In genomic region chr6:106213660-106214276, GRCh38 we compare ENCODE assay signal across 27 cellular contexts.
"Had no signal": no experiment of that assay in that cellular context is flagged by ENCODE, and none has a peak within 500 bp of the region (broad histone marks: within the 10 kb centered on the region; RNA-seq: fewer than 3 reads in every experiment).

No MANE protein-coding gene starts in this region.

- H3K9me3 ChIP-seq: esophagus squamous epithelium, left lung, ovary, right lobe of liver, suprapubic skin, tibial artery, upper lobe of right lung had no signal

- ATAC-seq: activated CD4-positive, CD25-positive, alpha-beta regulatory T cell treated with anti-CD3 and anti-CD28 coated beads, Interleukin-2, amount 50 U/mL, for 24 hours; left lung; right lobe of liver; upper lobe of right lung had no signal

- H3K27me3 ChIP-seq: esophagus squamous epithelium, left lung, ovary, right lobe of liver, suprapubic skin, tibial artery, upper lobe of right lung had no signal

- H3K4me3 ChIP-seq: esophagus squamous epithelium, left lung, lung, ovary, right lobe of liver, suprapubic skin, tibial artery, upper lobe of right lung had no signal

- DNase-seq: activated CD4-positive, alpha-beta memory T cell treated with anti-CD3 and anti-CD28 coated beads, Interleukin-2, amount 10 ng/mL, durations not matched to agents 7 days and 5 days; activated CD4-positive, alpha-beta T cell treated with anti-CD3 and anti-CD28 coated beads, Interleukin-2, amount 10 ng/mL, durations not matched to agents 24 days and 14 days; activated CD8-positive, alpha-beta memory T cell treated with anti-CD3 and anti-CD28 coated beads, Interleukin-2, amount 50 U/mL, for 48 hours; activated T-cell treated with anti-CD3 and anti-CD28 coated beads, Interleukin-2, amount 50 U/mL, for 24 hours; anterior cingulate cortex; caudate nucleus; endodermal cell; esophagus squamous epithelium; kidney glomerular epithelial cell; left lung; mesendoderm; ovary; right lobe of liver; small intestine; stimulated activated CD4-positive, alpha-beta T cell treated with anti-CD3 and anti-CD28 coated beads, Interleukin-1b, Interleukin-23, amount 100 ng/mL, for 48 hours; stimulated activated naive CD4-positive, alpha-beta T cell; T1000; tibial artery; upper lobe of right lung; WERI-Rb-1 had no signal

- H3K27me3 Mint-ChIP-seq: activated CD4-positive, alpha-beta memory T cell treated with anti-CD3 and anti-CD28 coated beads, Interleukin-2, amount 10 ng/mL, durations not matched to agents 7 days and 5 days; activated CD4-positive, alpha-beta T cell treated with anti-CD3 and anti-CD28 coated beads, Interleukin-2, amount 10 ng/mL, durations not matched to agents 24 days and 14 days; activated naive CD8-positive, alpha-beta T cell; activated T-cell treated with anti-CD3 and anti-CD28 coated beads, Interleukin-2, amount 50 U/mL, for 24 hours; progenitor cell of endocrine pancreas had no signal

- H3K4me1 ChIP-seq: esophagus squamous epithelium, right lobe of liver, suprapubic skin, tibial artery, upper lobe of right lung had no signal

- H3K9me3 Mint-ChIP-seq: activated CD4-positive, alpha-beta memory T cell treated with anti-CD3 and anti-CD28 coated beads, Interleukin-2, amount 10 ng/mL, durations not matched to agents 7 days and 5 days; activated CD4-positive, alpha-beta T cell treated with anti-CD3 and anti-CD28 coated beads, Interleukin-2, amount 10 ng/mL, durations not matched to agents 24 days and 14 days; activated T-cell treated with anti-CD3 and anti-CD28 coated beads, Interleukin-2, amount 50 U/mL, for 24 hours; nephron; T-helper 1 cell treated with Interleukin-12 subunit alpha and Interleukin-12 subunit beta and Interleukin-4 antibody, amounts not matched to agents 30 μg/mL and 1 μg/mL, for 36 hours had no signal

- H3K27ac ChIP-seq: esophagus squamous epithelium, left lung, ovary, right lobe of liver, suprapubic skin, tibial artery, upper lobe of right lung, WERI-Rb-1 had no signal

- H3K27ac Mint-ChIP-seq: activated CD4-positive, alpha-beta memory T cell treated with anti-CD3 and anti-CD28 coated beads, Interleukin-2, amount 10 ng/mL, durations not matched to agents 7 days and 5 days; activated CD4-positive, alpha-beta T cell treated with anti-CD3 and anti-CD28 coated beads, Interleukin-2, amount 10 ng/mL, durations not matched to agents 24 days and 14 days; activated naive CD8-positive, alpha-beta T cell; activated T-cell treated with anti-CD3 and anti-CD28 coated beads, Interleukin-2, amount 50 U/mL, for 24 hours; endodermal cell; nephron; progenitor cell of endocrine pancreas; T-helper 1 cell treated with Interleukin-12 subunit alpha and Interleukin-12 subunit beta and Interleukin-4 antibody, amounts not matched to agents 30 μg/mL and 1 μg/mL, for 36 hours had no signal

- H3K4me3 Mint-ChIP-seq: activated CD4-positive, alpha-beta memory T cell treated with anti-CD3 and anti-CD28 coated beads, Interleukin-2, amount 10 ng/mL, durations not matched to agents 7 days and 5 days; activated CD4-positive, alpha-beta T cell treated with anti-CD3 and anti-CD28 coated beads, Interleukin-2, amount 10 ng/mL, durations not matched to agents 24 days and 14 days; activated naive CD8-positive, alpha-beta T cell; activated T-cell treated with anti-CD3 and anti-CD28 coated beads, Interleukin-2, amount 50 U/mL, for 24 hours; endodermal cell; nephron; T-helper 1 cell treated with Interleukin-12 subunit alpha and Interleukin-12 subunit beta and Interleukin-4 antibody, amounts not matched to agents 30 μg/mL and 1 μg/mL, for 36 hours had no signal

- H3K36me3 ChIP-seq: esophagus squamous epithelium, left lung, ovary, right lobe of liver, suprapubic skin, tibial artery, upper lobe of right lung, WERI-Rb-1 had no signal
